ENCODE assay signal across 1 cellular context in genomic region chr22:29706493-29706892, GRCh38.
TF ChIP-seq lines count a peak whose summit lies in the region.

No MANE protein-coding gene starts in this region.

TF ChIP-seq in HEK293, 187 proteins besides CTCF, POLR2A, EP300 and RAD21 (continued from another document):
- TF ChIP-seq, protein P1, sequence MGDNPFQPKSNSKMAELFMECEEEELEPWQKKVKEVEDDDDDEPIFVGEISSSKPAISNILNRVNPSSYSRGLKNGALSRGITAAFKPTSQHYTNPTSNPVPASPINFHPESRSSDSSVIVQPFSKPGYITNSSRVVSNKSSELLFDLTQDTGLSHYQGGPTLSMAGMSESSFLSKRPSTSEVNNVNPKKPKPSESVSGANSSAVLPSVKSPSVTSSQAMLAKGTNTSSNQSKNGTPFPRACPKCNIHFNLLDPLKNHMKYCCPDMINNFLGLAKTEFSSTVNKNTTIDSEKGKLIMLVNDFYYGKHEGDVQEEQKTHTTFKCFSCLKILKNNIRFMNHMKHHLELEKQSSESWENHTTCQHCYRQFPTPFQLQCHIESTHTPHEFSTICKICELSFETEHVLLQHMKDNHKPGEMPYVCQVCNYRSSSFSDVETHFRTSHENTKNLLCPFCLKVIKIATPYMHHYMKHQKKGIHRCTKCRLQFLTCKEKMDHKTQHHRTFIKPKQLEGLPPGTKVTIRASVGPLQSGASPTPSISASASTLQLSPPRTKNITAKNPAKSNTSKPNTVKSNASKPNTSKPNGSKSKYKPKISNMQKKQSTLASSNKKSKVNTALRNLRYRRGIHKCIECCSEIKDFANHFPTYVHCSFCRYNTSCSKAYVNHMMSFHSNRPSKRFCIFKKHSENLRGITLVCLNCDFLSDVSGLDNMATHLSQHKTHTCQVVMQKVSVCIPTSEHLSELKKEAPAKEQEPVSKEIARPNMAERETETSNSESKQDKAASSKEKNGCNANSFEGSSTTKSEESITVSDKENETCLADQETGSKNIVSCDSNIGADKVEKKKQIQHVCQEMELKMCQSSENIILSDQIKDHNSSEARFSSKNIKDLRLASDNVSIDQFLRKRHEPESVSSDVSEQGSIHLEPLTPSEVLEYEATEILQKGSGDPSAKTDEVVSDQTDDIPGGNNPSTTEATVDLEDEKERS (tag by site-specific recombination; IDR thresholded peaks at IDR 0.05), result no peak
- TF ChIP-seq, protein P2, sequence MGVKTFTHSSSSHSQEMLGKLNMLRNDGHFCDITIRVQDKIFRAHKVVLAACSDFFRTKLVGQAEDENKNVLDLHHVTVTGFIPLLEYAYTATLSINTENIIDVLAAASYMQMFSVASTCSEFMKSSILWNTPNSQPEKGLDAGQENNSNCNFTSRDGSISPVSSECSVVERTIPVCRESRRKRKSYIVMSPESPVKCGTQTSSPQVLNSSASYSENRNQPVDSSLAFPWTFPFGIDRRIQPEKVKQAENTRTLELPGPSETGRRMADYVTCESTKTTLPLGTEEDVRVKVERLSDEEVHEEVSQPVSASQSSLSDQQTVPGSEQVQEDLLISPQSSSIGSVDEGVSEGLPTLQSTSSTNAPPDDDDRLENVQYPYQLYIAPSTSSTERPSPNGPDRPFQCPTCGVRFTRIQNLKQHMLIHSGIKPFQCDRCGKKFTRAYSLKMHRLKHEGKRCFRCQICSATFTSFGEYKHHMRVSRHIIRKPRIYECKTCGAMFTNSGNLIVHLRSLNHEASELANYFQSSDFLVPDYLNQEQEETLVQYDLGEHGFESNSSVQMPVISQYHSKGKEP (tag by site-specific recombination; IDR thresholded peaks at IDR 0.05), result no peak
- TF ChIP-seq ZNF501 (tag by site-specific recombination; IDR thresholded peaks at IDR 0.05), result no peak
- TF ChIP-seq RBAK (tag by site-specific recombination; IDR thresholded peaks at IDR 0.05), result no peak
- no peak for TF ChIP-seq ZNF37A (tag by site-specific recombination; IDR thresholded peaks at IDR 0.05)
- TF ChIP-seq ZFHX2 (tag by site-specific recombination; conservative IDR thresholded peaks at IDR 0.05), result peak; percentile 73
- no peak for TF ChIP-seq ZNF10 (tag by site-specific recombination; IDR thresholded peaks at IDR 0.05)
- no peak for TF ChIP-seq HOXD13 (CRISPR knock-in tag; IDR thresholded peaks at IDR 0.05; ENCODE audit: borderline replicate concordance)
- TF ChIP-seq ZNF792 (tag by site-specific recombination; IDR thresholded peaks at IDR 0.05), result no peak
